In the genomic region with DNA sequence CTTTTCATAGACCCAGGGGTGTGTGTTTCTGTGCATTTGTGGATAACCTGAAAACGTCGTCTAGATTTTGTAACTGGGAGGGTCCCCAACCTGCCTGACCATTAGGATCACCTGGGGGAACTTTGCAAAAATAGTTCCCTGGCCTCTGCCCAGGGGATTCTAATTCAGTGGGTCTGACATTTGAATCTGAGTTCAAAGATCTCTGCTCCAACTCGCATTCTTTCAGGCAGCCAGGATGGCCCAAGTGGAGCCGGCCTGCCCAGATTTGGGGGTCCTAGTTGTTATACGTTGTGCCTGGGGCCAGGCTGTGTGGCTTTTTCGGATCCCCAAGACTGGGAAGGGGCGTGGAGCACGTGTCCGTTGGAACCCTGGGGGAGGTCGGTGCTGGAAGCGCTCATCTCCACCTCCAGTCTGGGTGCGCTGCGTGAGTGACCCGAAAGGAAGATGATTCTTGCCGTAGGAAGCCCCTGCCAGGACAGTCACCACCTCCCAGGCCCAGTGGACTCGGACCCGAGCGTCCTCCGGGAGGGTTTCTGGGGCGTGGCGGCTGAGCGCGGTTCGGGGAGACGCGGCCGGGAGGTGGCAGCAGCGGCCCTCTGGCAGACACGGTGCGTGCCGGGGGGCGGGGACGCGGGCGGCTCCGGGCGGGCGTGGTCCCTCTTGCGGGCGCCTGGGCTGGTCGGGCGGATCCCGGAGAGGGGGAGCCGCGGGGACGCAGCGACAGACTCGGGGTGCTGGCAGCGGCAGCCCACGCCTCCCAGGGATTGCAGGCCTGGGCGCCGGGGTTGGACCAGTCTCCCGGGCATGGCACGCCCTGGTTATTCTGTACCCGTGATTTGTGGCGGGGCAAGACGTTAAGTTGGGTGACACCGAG, we compare ENCODE assay signal across 8 cellular contexts. TPM values are rescaled to one million over a fixed set of nuclear protein-coding genes. Genes with fewer than 3 reads are reported as not detected.
A peak's percentile ranks its signal among the peaks of the same experiment; 100 is the strongest.
DNase-seq lines count a peak whose midpoint lies in the region; ATAC-seq and TF ChIP-seq lines count a peak whose summit lies in the region.

No MANE protein-coding gene starts in this region.

- peak overlapping the region; percentile 36 to 75 for H3K27ac Mint-ChIP-seq in T-cell

- H3K9me3 ChIP-seq in GM23248 (ENCODE audit: low read depth), result no peaks in the 10 kb centered on the region
- H3K9me3 ChIP-seq in right atrium auricular region, result no peaks in the 10 kb centered on the region
- no peaks in the 10 kb centered on the region for H3K9me3 ChIP-seq in psoas muscle
- no peaks in the 10 kb centered on the region for H3K9me3 ChIP-seq in uterus

- H3K4me1 Mint-ChIP-seq in T-cell, result peaks cover 19 to 25% (median 20%) of the 10 kb centered on the region in 3 donors

- H3K36me3 Mint-ChIP-seq in T-cell, result peaks cover 16% of the 10 kb centered on the region

- H3K4me3 ChIP-seq in GM23248 (peak overlapping the region; percentile 80), right atrium auricular region (peak overlapping the region; percentile 60 to 61), psoas muscle (peak overlapping the region; percentile 81), uterus (peak overlapping the region; percentile 41 to 50)

- H3F3A ChIP-seq in GM23248 (ENCODE audit: insufficient read depth), result peaks cover 32% of the 10 kb centered on the region

- peak overlapping the region; percentile 97 for H2AFZ ChIP-seq in GM23248

- ATAC-seq in T-cell (replicated peaks in 1 of 4) (peak; percentile 98 to 99 (median 99)), psoas muscle (peak; percentile 86 to 91 (median 89))

- CTCF ChIA-PET in T-cell (lab: Charles Lee), result interaction anchor here (0.6 to 2.2 kb wide), 5 partner anchors 10 to 266 kb away, joined by 3 to 14 read pairs (median 10); no protein-coding TSS in a partner anchor

- no peak for TF ChIP-seq POLR2A in uterus (IDR thresholded peaks at IDR 0.05)

- H3K27me3 ChIP-seq in GM23248 (replicated peaks; ENCODE audit: insufficient read depth) (no peaks in the 10 kb centered on the region), right atrium auricular region (no peaks in the 10 kb centered on the region), psoas muscle (ENCODE audit: insufficient read depth in 3 of 3, low read length in 2 of 3) (no peaks in the 10 kb centered on the region), uterus (no peaks in the 10 kb centered on the region)

- H3K9me2 ChIP-seq in GM23248 (ENCODE audit: insufficient read depth), result no peaks in the 10 kb centered on the region

- POLR2A ChIA-PET in T-cell (lab: Charles Lee), result no interaction called here

- peak overlapping the region; percentile 70 to 77 (median 75) for H3K4me3 Mint-ChIP-seq in T-cell

- no peaks in the 10 kb centered on the region for H3K9me3 Mint-ChIP-seq in T-cell

- TF ChIP-seq CTCF in right atrium auricular region (IDR thresholded peaks at IDR 0.05), result peak; percentile 84 to 97
- peak; percentile 89 for TF ChIP-seq CTCF in psoas muscle (IDR thresholded peaks at IDR 0.05)
- peak; percentile 68 to 96 (median 91) for TF ChIP-seq CTCF in uterus (IDR thresholded peaks at IDR 0.05)

- no peaks in the 10 kb centered on the region for H4K20me1 ChIP-seq in GM23248 (ENCODE audit: insufficient read depth)

- peaks cover 0 to 3% of the 10 kb centered on the region in 2 donors for H3K27me3 Mint-ChIP-seq in T-cell

- WGBS in GM23248 (ENCODE audit: low coverage in 1 of 2, low lambda C conversion rate in 2 of 2, missing lambda C conversion rate in 2 of 2), 2 experiments, result 6 to 7% methylated on average over 38 to 50 of the region's 58 CpGs
- 2 to 5% (median 3%) methylated on average over 27 to 58 of the region's 58 CpGs for WGBS in psoas muscle, 3 donors

- H3K4me2 ChIP-seq in GM23248 (ENCODE audit: unreplicated experiment), result peak overlapping the region; percentile 95

- DNase-seq in GM03348 (ENCODE audit: low spot score) (peak; percentile 97), GM23248 (peak; percentile 90), Kasumi-1 (lab: John Stamatoyannopoulos, UW) (peak; percentile 36 to 46), T-cell (peak; percentile 68 to 90 (median 79)), amygdala (lab: John Stamatoyannopoulos, UW) (peak in 54 of 56 donors; percentile 14 to 91 (median 71)), right atrium auricular region (ENCODE audit: low spot score) (peak; percentile 78), psoas muscle (peak; percentile 87 to 91), uterus (peak; percentile 68 to 79)

- in situ Hi-C loops in GM23248 (cut with MboI), result loop anchor here (10.0 kb wide), 2 partner anchors 505 to 995 kb away; no protein-coding TSS in a partner anchor

- H3K27ac ChIP-seq in GM23248 (no peak overlapping the region), right atrium auricular region (peak overlapping the region; percentile 84 to 90), psoas muscle (peak overlapping the region; percentile 86), uterus (peak overlapping the region; percentile 53 to 68)

- H3K36me3 ChIP-seq in GM23248 (ENCODE audit: low read depth) (no peaks in the 10 kb centered on the region), right atrium auricular region (no peaks in the 10 kb centered on the region), psoas muscle (ENCODE audit: insufficient read depth in 1 of 2, low read depth in 1 of 2) (no peaks in the 10 kb centered on the region), uterus (no peaks in the 10 kb centered on the region)

- H3K9ac ChIP-seq in GM23248, result peak overlapping the region; percentile 74

- H3K4me1 ChIP-seq in GM23248 (ENCODE audit: insufficient read depth), result peaks cover 36% of the 10 kb centered on the region
- H3K4me1 ChIP-seq in right atrium auricular region, result peaks cover 0 to 37% of the 10 kb centered on the region in 2 donors
- peaks cover 31% of the 10 kb centered on the region for H3K4me1 ChIP-seq in psoas muscle
- H3K4me1 ChIP-seq in uterus, result no peaks in the 10 kb centered on the region

- H3K79me2 ChIP-seq in GM23248 (ENCODE audit: insufficient read depth), result no peaks in the 10 kb centered on the region

- intact Hi-C loops in psoas muscle (cut with DNase I) (loop anchor here (1.0 to 10.0 kb wide), 9 partner anchors 105 to 997 kb away; no protein-coding TSS in a partner anchor), uterus (cut with DNase I; ENCODE audit: low total_unique reads) (loop anchor here (10.0 kb wide), 1 partner anchor 175 kb away; no protein-coding TSS in a partner anchor)

RNA-seq across cellular contexts. Expression of a gene that starts 29.2 kb away (rescaled TPM):
- not detected in 2 replicates for total RNA-seq in GM23248 (2014; rRNA removed; shearing (Covaris generic))
- polyA plus RNA-seq in GM23248 (2016; fragmentation: Nextera tagmentation; extraction: Ambion mirVana), result not detected in 2 replicates
- total RNA-seq in T-cell, result not detected
- total RNA-seq in right atrium auricular region, result not detected
- total RNA-seq in psoas muscle, result not detected
- polyA plus RNA-seq in psoas muscle, result not detected
- total RNA-seq in uterus, result not detected

Comparison
In these comparisons a context has a peak if more than half of its experiments do, and no peak if none do; other contexts are left out.
1. DNase-seq: peak in every context shown above with its lines; median percentile 97 in GM03348; 90 in GM23248; 89 in psoas muscle; 79 in T-cell; 78 in right atrium auricular region; 74 in uterus; 71 in amygdala; 41 in Kasumi-1.